Comparison of ENCODE assay signal across 31 cellular contexts in genomic region chr2:112684415-112684775, GRCh38. TPM values are rescaled to one million over a fixed set of nuclear protein-coding genes. Genes with fewer than 3 reads are reported as not detected.
"Had no signal": no experiment of that assay in that cellular context is flagged by ENCODE, and none has a peak within 500 bp of the region (broad histone marks: within the 10 kb centered on the region; RNA-seq: fewer than 3 reads in every experiment).

No MANE protein-coding gene starts in this region.

- H2AFZ ChIP-seq: parathyroid adenoma had no signal

- H3K79me2 ChIP-seq: parathyroid adenoma had no signal

- H3K4me1 Mint-ChIP-seq: neural crest cell; stimulated activated naive CD8-positive, alpha-beta T cell treated with anti-CD3 and anti-CD28 coated beads, Interleukin-15, amount 100 ng/mL, for 72 hours had no signal

- H3K9me3 Mint-ChIP-seq: naive thymus-derived CD8-positive, alpha-beta T cell; neural crest cell; stimulated activated memory B cell treated with anti-CD40 and anti-IgM and Interleukin-4, amounts not matched to agents 10 μg/mL and 1 μg/mL and 100 μg/mL, for 72 hours; stimulated activated naive CD8-positive, alpha-beta T cell treated with anti-CD3 and anti-CD28 coated beads, Interleukin-15, amount 100 ng/mL, for 72 hours had no signal

- H3K27ac ChIP-seq: gastrocnemius medialis, heart right ventricle, parathyroid adenoma, prostate gland, right lobe of liver, spleen, thoracic aorta, transverse colon, uterus had no signal

- ATAC-seq: gastrocnemius medialis; heart right ventricle; naive thymus-derived CD8-positive, alpha-beta T cell; stimulated activated memory B cell treated with anti-CD40 and anti-IgM and Interleukin-4, amounts not matched to agents 10 μg/mL and 1 μg/mL and 100 μg/mL, for 72 hours; stimulated activated naive CD8-positive, alpha-beta T cell treated with anti-CD3 and anti-CD28 coated beads, Interleukin-15, amount 100 ng/mL, for 72 hours had no signal

- H3K4me1 ChIP-seq: parathyroid adenoma, prostate gland, uterus had no signal

- H3K4me3 ChIP-seq: dorsolateral prefrontal cortex, gastrocnemius medialis, heart right ventricle, prostate gland, right lobe of liver, spleen, thoracic aorta, transverse colon, uterus had no signal

- H3K36me3 Mint-ChIP-seq: stimulated activated memory B cell treated with anti-CD40 and anti-IgM and Interleukin-4, amounts not matched to agents 10 μg/mL and 1 μg/mL and 100 μg/mL, for 72 hours had no signal

- H3K9me3 ChIP-seq: gastrocnemius medialis, heart right ventricle, prostate gland, right lobe of liver, spleen, thoracic aorta, transverse colon, uterus had no signal

- H3K9ac ChIP-seq: parathyroid adenoma had no signal

- H3K4me3 Mint-ChIP-seq: naive thymus-derived CD8-positive, alpha-beta T cell; neural crest cell; stimulated activated memory B cell treated with anti-CD40 and anti-IgM and Interleukin-4, amounts not matched to agents 10 μg/mL and 1 μg/mL and 100 μg/mL, for 72 hours; stimulated activated naive CD8-positive, alpha-beta T cell treated with anti-CD3 and anti-CD28 coated beads, Interleukin-15, amount 100 ng/mL, for 72 hours had no signal

- H3K36me3 ChIP-seq: gastrocnemius medialis, heart right ventricle, prostate gland, right lobe of liver, spleen, thoracic aorta, transverse colon, uterus had no signal

- H3K27me3 ChIP-seq: dorsolateral prefrontal cortex, gastrocnemius medialis, heart right ventricle, right lobe of liver, spleen, transverse colon, uterus had no signal

- DNase-seq: central memory CD4-positive, alpha-beta T cell; cortex of kidney; dorsolateral prefrontal cortex; effector CD8-positive, alpha-beta T cell; gastrocnemius medialis; heart right ventricle; hypothalamus; kidney glomerular epithelial cell; naive thymus-derived CD8-positive, alpha-beta T cell; nucleus accumbens; retina; spleen; stimulated activated CD4-positive, alpha-beta T cell treated with anti-CD3 and anti-CD28 coated beads, Interleukin-15, amount 100 ng/mL, for 24 hours; stimulated activated CD4-positive, alpha-beta T cell treated with anti-CD3 and anti-CD28 coated beads, Interleukin-1b, Interleukin-23, amount 100 ng/mL, for 48 hours; stimulated activated CD4-positive, alpha-beta T cell treated with anti-CD3 and anti-CD28 coated beads, Interleukin-4, amount 100 ng/mL, for 24 hours; stimulated activated naive CD8-positive, alpha-beta T cell treated with anti-CD3 and anti-CD28 coated beads, Interleukin-15, amount 100 ng/mL, for 72 hours; transverse colon; uterus had no signal

- H3K27me3 Mint-ChIP-seq: naive thymus-derived CD8-positive, alpha-beta T cell; stimulated activated memory B cell treated with anti-CD40 and anti-IgM and Interleukin-4, amounts not matched to agents 10 μg/mL and 1 μg/mL and 100 μg/mL, for 72 hours; stimulated activated naive CD8-positive, alpha-beta T cell treated with anti-CD3 and anti-CD28 coated beads, Interleukin-15, amount 100 ng/mL, for 72 hours had no signal

- H3K27ac Mint-ChIP-seq: stimulated activated memory B cell treated with anti-CD40 and anti-IgM and Interleukin-4, amounts not matched to agents 10 μg/mL and 1 μg/mL and 100 μg/mL, for 72 hours had no signal

RNA-seq across cellular contexts. Expression of gene NT5DC4, which starts 36.4 kb away (rescaled TPM):
- total RNA-seq: chondrocyte; fibroblast of lung; gastrocnemius medialis; lung microvascular endothelial cell; naive thymus-derived CD8-positive, alpha-beta T cell; neural crest cell; right lobe of liver; skeletal muscle tissue; subcutaneous adipose tissue; thoracic aorta; transverse colon; uterus had no signal
- polyA plus RNA-seq: esophagus; fibroblast of lung; heart right ventricle; liver; naive thymus-derived CD8-positive, alpha-beta T cell had no signal
